Comparison of ENCODE assay signal across 14 cellular contexts in genomic region chr5:79535477-79536192, GRCh38. TPM values are rescaled to one million over a fixed set of nuclear protein-coding genes. Genes with fewer than 3 reads are reported as not detected.
A peak's percentile ranks its signal among the peaks of the same experiment; 100 is the strongest.
DNase-seq lines count a peak whose midpoint lies in the region; ATAC-seq, FAIRE-seq and TF ChIP-seq lines count a peak whose summit lies in the region.
"Had no signal": no experiment of that assay in that cellular context is flagged by ENCODE, and none has a peak within 500 bp of the region (broad histone marks: within the 10 kb centered on the region; RNA-seq: fewer than 3 reads in every experiment).

No MANE protein-coding gene starts in this region.

- peak; percentile 53 for TF ChIP-seq RAD21 in HCT116 (IDR thresholded peaks at IDR 0.05; ENCODE audit: low read depth)
- TF ChIP-seq RAD21 in HepG2 (CRISPR knock-in tag; IDR thresholded peaks at IDR 0.05) = no peak

- H3K9ac ChIP-seq in HCT116 (ENCODE audit: low read length) = no peak overlapping the region
- H3K9ac ChIP-seq in HepG2 (ENCODE audit: insufficient read depth, low read depth, low read length) = peak overlapping the region; percentile 11; the same call in 1 of the 2 replicates
- no peak overlapping the region for H3K9ac ChIP-seq in Karpas-422 (ENCODE audit: low read length)
- H3K9ac ChIP-seq: BLaER1 had no signal

- H2AFZ ChIP-seq in HCT116 (ENCODE audit: low read depth, low read length, poor library complexity, severe bottlenecking) (no peak overlapping the region), HepG2 (ENCODE audit: low read length) (no peak overlapping the region), Karpas-422 (ENCODE audit: low read length) (no peak overlapping the region)

- H3K9me3 ChIP-seq in HCT116 (ENCODE audit: control insufficient read depth in 1 of 2, insufficient read depth in 1 of 2, low read depth in 1 of 2, low read length in 2 of 2) (no peaks in the 10 kb centered on the region), HepG2 (ENCODE audit: low read length) (no peaks in the 10 kb centered on the region), Karpas-422 (ENCODE audit: low read length) (no peaks in the 10 kb centered on the region)
- H3K9me3 ChIP-seq: BLaER1, breast epithelium had no signal

- no TSS peak for BruUV-seq in HCT116 (replicated peaks; lab: Mats Ljungman, UMichigan)
- no TSS peak for BruUV-seq in HepG2 (replicated peaks; lab: Mats Ljungman, UMichigan)

- H4K20me1 ChIP-seq in HCT116 (ENCODE audit: insufficient read depth) = no peaks in the 10 kb centered on the region
- no peaks in the 10 kb centered on the region for H4K20me1 ChIP-seq in HepG2 (ENCODE audit: insufficient read depth, low read length)
- no peaks in the 10 kb centered on the region for H4K20me1 ChIP-seq in Karpas-422 (ENCODE audit: insufficient read depth, low read depth, low read length)
- H4K20me1 ChIP-seq: BLaER1 had no signal

- POLR2A ChIA-PET in HCT116 (lab: Charles Lee) (no interaction called here), HepG2 (lab: Yijun Ruan, JAX) (interaction anchor here (1.7 to 2.5 kb wide), 3 partner anchors 10 to 22 kb away, joined by 5 to 18 read pairs (median 15); partner anchors contain the start of gene HOMER1)

- whole genome bisulfite sequencing in HepG2 (ENCODE audit: low lambda C conversion rate) = 26% methylated on average over 4 of the region's 4 CpGs

- no peaks in the 10 kb centered on the region for H3K4me1 ChIP-seq in HCT116 (ENCODE audit: control insufficient read depth in 1 of 2, insufficient read depth in 2 of 2, low read length in 2 of 2)
- H3K4me1 ChIP-seq in HepG2 (ENCODE audit: insufficient read depth, low read length) = peaks cover 57% of the 10 kb centered on the region
- H3K4me1 ChIP-seq in Karpas-422 (ENCODE audit: low read length) = no peaks in the 10 kb centered on the region
- H3K4me1 ChIP-seq: BLaER1, breast epithelium had no signal

- in situ Hi-C loops in HepG2 (cut with HindIII; ENCODE audit: extremely low pct_ligation_motif_present, low pct_unique_long_range_greater_than_20kb) = no loop called here

- H3K9me2 ChIP-seq in HCT116 (ENCODE audit: insufficient read depth) (no peaks in the 10 kb centered on the region), Karpas-422 (replicated peaks; ENCODE audit: insufficient read depth, low read length) (no peaks in the 10 kb centered on the region)

- RAD21 ChIA-PET in HCT116 (lab: Charles Lee; ENCODE audit: low non-redundant PET in 1 of 2, low total read pairs in 2 of 2, uncharacterized antibody in 2 of 2, unreplicated experiment in 2 of 2) = interaction anchor here in 1 of 2 experiments (1.1 kb wide), 1 partner anchor 511 kb away, joined by 8 read pairs; no protein-coding TSS in a partner anchor

- DNase-seq in HCT116 (ENCODE audit: low read depth, low spot score) (no peak), amniotic epithelial cell (ENCODE audit: low read depth) (peak; percentile 9), HepG2 (ENCODE audit: low spot score) (peak; percentile 87), A172 (ENCODE audit: low spot score) (no peak), Karpas-422 (no peak), NCI-H187 (lab: John Stamatoyannopoulos, UW) (no peak)
- DNase-seq: activated naive CD4-positive, alpha-beta T cell treated with anti-CD3 and anti-CD28 coated beads for 36 hours; endodermal cell; GF-D8; islet precursor cell had no signal

- TF ChIP-seq CTCF in C4-2B (conservative IDR thresholded peaks at IDR 0.05) (peak; percentile 28), HCT116 (IDR thresholded peaks at IDR 0.05 in 2 of 3, conservative IDR thresholded peaks at IDR 0.05 in 1 of 3; ENCODE audit: borderline replicate concordance in 1 of 3, insufficient read depth in 1 of 3, low read depth in 2 of 3, low read length in 2 of 3) (peak in 2 of 3 experiments; percentile 23 to 39; a peak in 3 of 6 replicates), HepG2 (CRISPR knock-in tag; IDR thresholded peaks at IDR 0.05) (peak; percentile 21; the same call in 1 of the 2 replicates)

- FAIRE-seq in HepG2 (lab: Jason Lieb, UNC) = no peak

- intact Hi-C loops in HCT116 (cut with micrococcal nuclease) = loop anchor here (10.0 kb wide), 1 partner anchor 511 kb away; no protein-coding TSS in a partner anchor
- intact Hi-C loops in HepG2 (cut with micrococcal nuclease; ENCODE audit: unreplicated experiment) = loop anchor here (1.0 kb wide), 1 partner anchor 21 kb away; the partner anchor contains the start of gene HOMER1

- no peak; the same call in 1 of the 2 replicates for ATAC-seq in HCT116
- ATAC-seq in HepG2 = peak; percentile 94
- no peak for ATAC-seq in GM21723 (IDR thresholded peaks at IDR 0.05; ENCODE audit: unreplicated experiment)

- H3K27me3 ChIP-seq in HCT116 (ENCODE audit: insufficient read depth, low read length) = no peaks in the 10 kb centered on the region
- H3K27me3 ChIP-seq in HepG2 (ENCODE audit: control insufficient read depth in 1 of 2, insufficient read depth in 2 of 2, low read length in 2 of 2) = no peaks in the 10 kb centered on the region
- no peaks in the 10 kb centered on the region for H3K27me3 ChIP-seq in Karpas-422 (ENCODE audit: low read length)
- H3K27me3 ChIP-seq: BLaER1, breast epithelium had no signal

- TF ChIP-seq POLR2A in HCT116 (IDR thresholded peaks at IDR 0.05; ENCODE audit: borderline replicate concordance, extremely low read depth, insufficient read depth, insufficient read length) (no peak), HepG2 (IDR thresholded peaks at IDR 0.05; ENCODE audit: insufficient read depth in 1 of 2, low read depth in 2 of 2, low read length in 2 of 2) (no peak)

- H3K27ac ChIP-seq in C4-2B (no peak overlapping the region), HCT116 (ENCODE audit: low read depth, low read length) (no peak overlapping the region), HepG2 (ENCODE audit: extremely low read length, insufficient read depth, low read length) (peak overlapping the region; percentile 48), Karpas-422 (ENCODE audit: low read length) (no peak overlapping the region)
- H3K27ac ChIP-seq: BLaER1, breast epithelium had no signal

- CTCF ChIA-PET in HCT116 (lab: Charles Lee) = interaction anchor here (0.6 to 2.2 kb wide), 7 partner anchors 11 to 551 kb away, joined by 3 to 15 read pairs (median 4); partner anchors contain the start of gene ARSB
- CTCF ChIA-PET in HepG2 (lab: Yijun Ruan, JAX; ENCODE audit: low intra/inter-chr PET ratio, low total read pairs) = interaction anchor here (0.6 kb wide), 1 partner anchor 16 kb away, joined by 3 read pairs; no protein-coding TSS in a partner anchor

- H3K36me3 ChIP-seq in HCT116 (ENCODE audit: control insufficient read depth in 1 of 2, insufficient read depth in 2 of 2, low read length in 2 of 2) (no peaks in the 10 kb centered on the region), HepG2 (replicated peaks in 1 of 2; ENCODE audit: control insufficient read depth in 1 of 2, insufficient read depth in 2 of 2, low read length in 2 of 2) (no peaks in the 10 kb centered on the region), Karpas-422 (ENCODE audit: insufficient read depth, low read length) (no peaks in the 10 kb centered on the region)
- H3K36me3 ChIP-seq: BLaER1, breast epithelium had no signal

- no peak overlapping the region for H3K4me3 ChIP-seq in HCT116 (replicated peaks in 1 of 2; ENCODE audit: low read depth in 1 of 2, low read length in 2 of 2)
- H3K4me3 ChIP-seq in HepG2 (replicated peaks in 1 of 3; ENCODE audit: insufficient read depth in 1 of 3, low read depth in 2 of 3, low read length in 3 of 3) = no peak overlapping the region
- H3K4me3 ChIP-seq in Karpas-422 (ENCODE audit: low read length) = no peak overlapping the region
- H3K4me3 ChIP-seq: BLaER1, breast epithelium had no signal

- H3K79me2 ChIP-seq in HCT116 (ENCODE audit: insufficient read depth, low read length) (no peaks in the 10 kb centered on the region), HepG2 (ENCODE audit: insufficient read depth, low read length) (no peaks in the 10 kb centered on the region), Karpas-422 (ENCODE audit: low read length) (no peaks in the 10 kb centered on the region)

- peak; percentile 49 to 89; a peak in 3 of 4 replicates for TF ChIP-seq EP300 in HepG2 (IDR thresholded peaks at IDR 0.05; ENCODE audit: low read depth in 2 of 2, low read length in 2 of 2)
- TF ChIP-seq EP300 in HepG2 (CRISPR knock-in tag; IDR thresholded peaks at IDR 0.05; ENCODE audit: borderline replicate concordance) = peak; percentile 68; the same call in 1 of the 2 replicates

- H3K4me2 ChIP-seq in HCT116 (ENCODE audit: low read length) = no peak overlapping the region
- H3K4me2 ChIP-seq in HepG2 (ENCODE audit: low read depth, low read length) = peak overlapping the region; percentile 51
- H3K4me2 ChIP-seq in Karpas-422 (ENCODE audit: low read depth, low read length, poor library complexity, severe bottlenecking) = no peak overlapping the region
- H3K4me2 ChIP-seq: BLaER1 had no signal

TF ChIP-seq in HCT116, 20 proteins besides CTCF, POLR2A, EP300 and RAD21 (continues in another document):
- TF ChIP-seq ELF1 (IDR thresholded peaks at IDR 0.05; ENCODE audit: borderline replicate concordance, low read depth) = no peak

RNA-seq across cellular contexts. Expression of gene HOMER1, which starts 21.7 kb away (rescaled TPM):
- total RNA-seq in HCT116 (2021; ENCODE audit: unreplicated experiment) (21.4 TPM), HepG2 (2016; rRNA removed; fragmentation: Illumina TruSeq; extraction: Trizol) (24.8 and 31.4 TPM in 2 replicates)
- 4.7 and 7.9 TPM in 2 replicates for polyA plus RNA-seq in HCT116 (2012)
- total RNA-seq in HepG2 (2016; cell fraction: cytosol; rRNA removed; fragmentation: Illumina TruSeq; extraction: Trizol; ENCODE audit: low read depth) = 63.5 and 72.4 TPM in 2 replicates
- total RNA-seq in HepG2 (2016; cell fraction: insoluble cytoplasmic fraction; rRNA removed; fragmentation: Illumina TruSeq; extraction: Trizol) = 23.8 and 29.0 TPM in 2 replicates
- total RNA-seq in HepG2 (2016; cell fraction: membrane; rRNA removed; fragmentation: Illumina TruSeq; extraction: Trizol) = 36.4 and 39.5 TPM in 2 replicates
- total RNA-seq in HepG2 (2016; cell fraction: nucleus; rRNA removed; fragmentation: Illumina TruSeq; extraction: Trizol) = 18.7 and 22.3 TPM in 2 replicates
- 4.3 and 5.3 TPM in 2 replicates for polyA plus RNA-seq in HepG2 (2011; rRNA removed)
- 2.2 and 3.4 TPM in 2 replicates for polyA plus RNA-seq in HepG2 (2011; cell fraction: cytosol; rRNA removed)
- 2.8 and 4.3 TPM in 2 replicates for polyA plus RNA-seq in HepG2 (2011; cell fraction: nucleus; rRNA removed)
- polyA plus RNA-seq in HepG2 (2012) = 11.3 and 15.0 TPM in 2 replicates
- 1.2 and 1.7 TPM in 2 replicates for polyA plus RNA-seq in HepG2 (2016; cell fraction: cytosol; fragmentation: Illumina TruSeq; extraction: Trizol; ENCODE audit: low read depth)
- 15.2 and 16.0 TPM in 2 replicates for polyA plus RNA-seq in HepG2 (2016; cell fraction: insoluble cytoplasmic fraction; fragmentation: Illumina TruSeq; extraction: Trizol; ENCODE audit: low read depth)
- 7.1 and 7.5 TPM in 2 replicates for polyA plus RNA-seq in HepG2 (2016; cell fraction: membrane; fragmentation: Illumina TruSeq; extraction: Trizol; ENCODE audit: low read depth)
- polyA plus RNA-seq in HepG2 (2016; cell fraction: nucleus; fragmentation: Illumina TruSeq; extraction: Trizol; ENCODE audit: insufficient read depth, low read depth) = 11.2 and 12.4 TPM in 2 replicates
- polyA minus RNA-seq in HepG2 (2011; rRNA and poly(A)+ RNA removed; ENCODE audit: low replicate concordance) = 1.1 and 6.4 TPM in 2 replicates
- 20.0 and 24.9 TPM in 2 replicates for polyA minus RNA-seq in HepG2 (2011; cell fraction: cytosol; rRNA and poly(A)+ RNA removed)
- 44.4 and 53.0 TPM in 2 replicates for polyA minus RNA-seq in HepG2 (2011; cell fraction: nucleus; rRNA and poly(A)+ RNA removed)
- 10.3 and 11.0 TPM in 2 replicates for total RNA-seq in A172 (2014; rRNA removed; shearing (Covaris generic))
- 0.43 and 1.1 TPM in 2 replicates for total RNA-seq in Karpas-422 (2014; rRNA removed; shearing (Covaris generic); ENCODE audit: low replicate concordance)

Comparison
In these comparisons a context has a peak if more than half of its experiments do, and no peak if none do; other contexts are left out.
1. DNase-seq: peak in amniotic epithelial cell (single experiment) and HepG2 (single experiment); none in HCT116 (single experiment), A172 (single experiment), Karpas-422 (single experiment) and NCI-H187 (0 of 2).
2. Peak in every context shown above with its lines, with median percentiles within 50 percentile points of each other: CTCF ChIP-seq.